In genomic region chr11:68106165-68106940, GRCh38 we compare ENCODE assay signal across 12 cellular contexts. TPM values are rescaled to one million over a fixed set of nuclear protein-coding genes. Genes with fewer than 3 reads are reported as not detected.
DNase-seq lines count a peak whose midpoint lies in the region; ATAC-seq and TF ChIP-seq lines count a peak whose summit lies in the region.
"Had no signal": no experiment of that assay in that cellular context is flagged by ENCODE, and none has a peak within 500 bp of the region (broad histone marks: within the 10 kb centered on the region; RNA-seq: fewer than 3 reads in every experiment).

No MANE protein-coding gene starts in this region.

- no peak for TF ChIP-seq POLR2A in sigmoid colon (IDR thresholded peaks at IDR 0.05)

- H4K20me1 ChIP-seq in KMS-11 (ENCODE audit: insufficient read depth) (no peaks in the 10 kb centered on the region), mammary epithelial cell (ENCODE audit: insufficient read depth, low read length) (no peaks in the 10 kb centered on the region)

- CTCF ChIA-PET in mammary epithelial cell (lab: Charles Lee; ENCODE audit: low non-redundant PET): no interaction called here

- H3K79me2 ChIP-seq in KMS-11 (ENCODE audit: insufficient read depth, low read depth): peaks cover 61% of the 10 kb centered on the region
- peaks cover 12% of the 10 kb centered on the region for H3K79me2 ChIP-seq in mammary epithelial cell (ENCODE audit: insufficient read depth, low read length)

- H3K27me3 ChIP-seq in KMS-11 (ENCODE audit: insufficient read depth, low read depth): no peaks in the 10 kb centered on the region
- H3K27me3 ChIP-seq in mammary epithelial cell (ENCODE audit: insufficient read depth, low read length): no peaks in the 10 kb centered on the region
- H3K27me3 ChIP-seq in sigmoid colon: no peaks in the 10 kb centered on the region
- H3K27me3 ChIP-seq: vagina had no signal

- dilution Hi-C loops in mammary epithelial cell (cut with HindIII; ENCODE audit: low sequenced_read_pairs): no loop called here

- H3K4me2 ChIP-seq in KMS-11 (peak overlapping the region; percentile 19; the same call in 1 of the 2 replicates), mammary epithelial cell (ENCODE audit: insufficient read depth, low read depth, low read length) (no peak overlapping the region)

- no peaks in the 10 kb centered on the region for H3K36me3 ChIP-seq in KMS-11 (ENCODE audit: insufficient read depth)
- no peaks in the 10 kb centered on the region for H3K36me3 ChIP-seq in mammary epithelial cell (ENCODE audit: insufficient read depth, low read length)
- no peaks in the 10 kb centered on the region for H3K36me3 ChIP-seq in sigmoid colon
- H3K36me3 ChIP-seq: vagina had no signal

- intact Hi-C loops in mammary epithelial cell (cut with micrococcal nuclease): no loop called here
- intact Hi-C loops in sigmoid colon (cut with DNase I): no loop called here
- intact Hi-C loops in posterior vena cava (cut with DNase I): no loop called here

- no peak for TF ChIP-seq CTCF in KMS-11 (conservative IDR thresholded peaks at IDR 0.05; ENCODE audit: low read depth, low read length)
- TF ChIP-seq CTCF in mammary epithelial cell (conservative IDR thresholded peaks at IDR 0.05 in 1 of 2, IDR thresholded peaks at IDR 0.05 in 1 of 2; ENCODE audit: extremely low read depth in 1 of 2, insufficient read depth in 1 of 2, low read depth in 1 of 2, low read length in 2 of 2): no peak
- no peak for TF ChIP-seq CTCF in sigmoid colon (IDR thresholded peaks at IDR 0.05)

- ATAC-seq in left lobe of liver: peak; percentile 80

- no peak for TF ChIP-seq EP300 in sigmoid colon (IDR thresholded peaks at IDR 0.05)

- DNase-seq in mammary epithelial cell (peak; percentile 23), left lobe of liver (ENCODE audit: low spot score) (no peak), sigmoid colon (peak; percentile 25), NCI-H510A treated with DMSO at 0.1 percent for 48 hours (lab: John Stamatoyannopoulos, UW) (no peak), middle frontal gyrus (ENCODE audit: extremely low spot score, low spot score) (no peak), NCI-H1436 treated with DMSO at 0.1 percent for 48 hours (lab: John Stamatoyannopoulos, UW) (no peak), posterior vena cava (ENCODE audit: low spot score) (no peak)
- DNase-seq: amniotic stem cell; NCI-H1048; NK-92 treated with Interleukin-12 subunit alpha and Interleukin-12 subunit beta, amount 100 ng/mL, for 24 hours had no signal

- H3K27ac ChIP-seq in KMS-11: peak overlapping the region; percentile 32; the same call in 1 of the 2 replicates
- no peak overlapping the region for H3K27ac ChIP-seq in mammary epithelial cell (ENCODE audit: insufficient read depth, low read depth, low read length)
- peak overlapping the region in 2 of 4 donors; percentile 13 to 26 for H3K27ac ChIP-seq in sigmoid colon
- H3K27ac ChIP-seq: vagina had no signal

- H2AFZ ChIP-seq in KMS-11 (ENCODE audit: low read depth) (no peak overlapping the region), mammary epithelial cell (ENCODE audit: low read depth, low read length) (no peak overlapping the region)

- in situ Hi-C loops in mammary epithelial cell (cut with MboI; ENCODE audit: low sequenced_read_pairs in 2 of 2): no loop called here

- H3K9me3 ChIP-seq in mammary epithelial cell (replicated peaks; ENCODE audit: insufficient read depth, low read length) (no peaks in the 10 kb centered on the region), sigmoid colon (no peaks in the 10 kb centered on the region)
- H3K9me3 ChIP-seq: vagina had no signal

- H3K9ac ChIP-seq in KMS-11 (no peak overlapping the region), mammary epithelial cell (ENCODE audit: insufficient read depth, low read length) (no peak overlapping the region)

- H3K4me3 ChIP-seq in KMS-11 (IDR thresholded peaks at IDR 0.05; ENCODE audit: insufficient read depth, low read depth, low read length): no peak overlapping the region
- H3K4me3 ChIP-seq in mammary epithelial cell (replicated peaks in 1 of 3; ENCODE audit: insufficient read depth in 1 of 3, low read depth in 2 of 3, low read length in 3 of 3): no peak overlapping the region
- no peak overlapping the region for H3K4me3 ChIP-seq in sigmoid colon
- H3K4me3 ChIP-seq: vagina had no signal

- H3K4me1 ChIP-seq in KMS-11 (ENCODE audit: low read depth, poor library complexity, severe bottlenecking) (peaks cover 36% of the 10 kb centered on the region), mammary epithelial cell (ENCODE audit: insufficient read depth, low read length) (no peaks in the 10 kb centered on the region), sigmoid colon (peaks cover 0 to 17% (median 12%) of the 10 kb centered on the region in 4 donors)
- H3K4me1 ChIP-seq: vagina had no signal

- BruUV-seq in mammary epithelial cell (replicated peaks; lab: Mats Ljungman, UMichigan): no TSS peak

- 39% methylated on average over 8 of the region's 8 CpGs for WGBS in mammary epithelial cell (ENCODE audit: low coverage, missing lambda C conversion rate)
- 20 to 64% methylated on average over 8 of the region's 8 CpGs for WGBS in sigmoid colon, 2 donors

RNA-seq across cellular contexts. Expression of gene CHKA, which starts 14.8 kb away (rescaled TPM):
- 10 to 100 TPM; 11.5 to 13.2 TPM for total RNA-seq in mammary epithelial cell
- polyA plus RNA-seq in mammary epithelial cell: 4.4 TPM
- 15.7 TPM for polyA minus RNA-seq in mammary epithelial cell
- 15.5 TPM for total RNA-seq in left lobe of liver
- 10 to 100 TPM; 16.4 to 39.1 (median 27.9) TPM for total RNA-seq in sigmoid colon
- 10 to 100 TPM; 21.0 to 41.0 (median 22.9) TPM for polyA plus RNA-seq in sigmoid colon
- 10 to 100 TPM; 10.9 to 13.8 TPM for total RNA-seq in posterior vena cava

Comparison
In these comparisons a context has a peak if more than half of its experiments do, and no peak if none do; other contexts are left out.
1. DNase-seq: peak in mammary epithelial cell (single experiment) and sigmoid colon (single experiment); none in left lobe of liver (single experiment), NCI-H510A treated with DMSO at 0.1 percent for 48 hours (single experiment), middle frontal gyrus (single experiment), NCI-H1436 treated with DMSO at 0.1 percent for 48 hours (single experiment) and posterior vena cava (single experiment).